ENCODE assay signal across 24 cellular contexts in genomic region chr6:52009736-52010135, GRCh38.
"Had no signal": no experiment of that assay in that cellular context is flagged by ENCODE, and none has a peak within 500 bp of the region (broad histone marks: within the 10 kb centered on the region; RNA-seq: fewer than 3 reads in every experiment).

No MANE protein-coding gene starts in this region.

- DNase-seq: activated B cell treated with CpG ODN at 0.5 μM for 24 hours; activated CD4-positive, alpha-beta T cell treated with anti-CD3 and anti-CD28 coated beads for 1 hour; activated CD4-positive, alpha-beta T cell treated with anti-CD3 and anti-CD28 coated beads, Interleukin-2, amount 10 ng/mL, durations not matched to agents 24 days and 14 days; activated CD4-positive, alpha-beta T cell treated with anti-CD3 and anti-CD28 coated beads, Interleukin-2, amount 50 U/mL, for 48 hours; activated CD8-positive, alpha-beta memory T cell treated with anti-CD3 and anti-CD28 coated beads, Interleukin-2, amount 10 ng/mL, durations not matched to agents 7 days and 5 days; activated effector memory CD4-positive, alpha-beta T cell treated with Interleukin-2 at 50 U/mL for 16 hours; activated naive CD4-positive, alpha-beta T cell; activated T-cell treated with anti-CD3 and anti-CD28 coated beads, Interleukin-2, amount 50 U/mL, for 24 hours; aorta; body of pancreas; central memory CD4-positive, alpha-beta T cell; MV-4-11; NCI-H1092 treated with DMSO at 0.1 percent for 48 hours; NCI-H1436; NCI-H1694 treated with DMSO at 0.1 percent for 48 hours; NCI-H2029 treated with DMSO at 0.1 percent for 48 hours; NCI-H524; Right ventricle myocardium superior; RPMI8226; T-helper 17 cell; T-helper 9 cell had no signal

- FAIRE-seq: bronchial epithelial cell had no signal

- H3K27ac ChIP-seq: body of pancreas, KMS-11, SJCRH30 had no signal

- ATAC-seq: activated CD8-positive, alpha-beta memory T cell treated with anti-CD3 and anti-CD28 coated beads, Interleukin-2, amount 10 ng/mL, durations not matched to agents 7 days and 5 days; body of pancreas; T-helper 17 cell had no signal

- H3K9me3 ChIP-seq: body of pancreas, SJCRH30 had no signal

- H3K36me3 ChIP-seq: SJCRH30 had no signal

- H3K27me3 ChIP-seq: body of pancreas, SJCRH30 had no signal

- H3K4me1 ChIP-seq: SJCRH30 had no signal

- H3K4me3 ChIP-seq: body of pancreas, SJCRH30 had no signal
